1 cellular context compared by ENCODE assay signal in the genomic region with DNA sequence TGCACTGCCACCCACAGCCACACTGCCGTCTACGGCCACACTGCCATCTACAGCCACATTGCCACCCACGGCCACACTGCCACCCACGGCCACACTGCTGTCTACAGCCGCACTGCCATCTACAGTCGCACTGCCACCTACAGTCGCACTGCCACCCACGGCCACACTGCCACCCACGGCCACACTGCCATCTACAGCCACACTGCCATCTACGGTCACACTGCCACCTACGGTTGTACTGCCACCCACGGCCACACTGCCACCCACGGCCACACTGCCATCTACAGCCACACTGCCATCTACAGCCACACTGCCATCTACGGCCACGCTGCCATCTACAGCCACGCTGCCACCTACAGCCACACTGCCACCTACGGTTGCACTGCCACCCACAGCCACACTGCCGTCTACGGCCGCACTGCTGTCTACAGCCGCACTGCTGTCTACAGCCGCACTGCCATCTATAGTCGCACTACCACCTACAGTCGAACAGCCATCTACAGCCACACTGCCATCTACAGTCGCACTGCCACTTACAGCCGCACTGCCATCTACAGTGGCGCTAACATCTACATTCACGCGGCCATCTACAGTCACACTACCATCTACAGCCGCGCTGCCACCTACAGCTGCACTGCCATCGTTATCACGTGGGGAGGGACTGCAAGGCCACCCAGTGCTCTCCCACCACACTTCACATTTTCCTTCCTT.
TF ChIP-seq lines count a peak whose summit lies in the region.

No MANE protein-coding gene starts in this region.

TF ChIP-seq in HEK293, 187 proteins besides CTCF, POLR2A, EP300 and RAD21 (continued from another document):
- TF ChIP-seq, protein P1, sequence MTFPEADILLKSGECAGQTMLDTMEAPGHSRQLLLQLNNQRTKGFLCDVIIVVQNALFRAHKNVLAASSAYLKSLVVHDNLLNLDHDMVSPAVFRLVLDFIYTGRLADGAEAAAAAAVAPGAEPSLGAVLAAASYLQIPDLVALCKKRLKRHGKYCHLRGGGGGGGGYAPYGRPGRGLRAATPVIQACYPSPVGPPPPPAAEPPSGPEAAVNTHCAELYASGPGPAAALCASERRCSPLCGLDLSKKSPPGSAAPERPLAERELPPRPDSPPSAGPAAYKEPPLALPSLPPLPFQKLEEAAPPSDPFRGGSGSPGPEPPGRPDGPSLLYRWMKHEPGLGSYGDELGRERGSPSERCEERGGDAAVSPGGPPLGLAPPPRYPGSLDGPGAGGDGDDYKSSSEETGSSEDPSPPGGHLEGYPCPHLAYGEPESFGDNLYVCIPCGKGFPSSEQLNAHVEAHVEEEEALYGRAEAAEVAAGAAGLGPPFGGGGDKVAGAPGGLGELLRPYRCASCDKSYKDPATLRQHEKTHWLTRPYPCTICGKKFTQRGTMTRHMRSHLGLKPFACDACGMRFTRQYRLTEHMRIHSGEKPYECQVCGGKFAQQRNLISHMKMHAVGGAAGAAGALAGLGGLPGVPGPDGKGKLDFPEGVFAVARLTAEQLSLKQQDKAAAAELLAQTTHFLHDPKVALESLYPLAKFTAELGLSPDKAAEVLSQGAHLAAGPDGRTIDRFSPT (tag by site-specific recombination; IDR thresholded peaks at IDR 0.05) = no peak
- no peak for TF ChIP-seq SCRT1 (tag by site-specific recombination; IDR thresholded peaks at IDR 0.05; ENCODE audit: borderline replicate concordance)
